ENCODE assay signal across 8 cellular contexts in genomic region chr17:62478424-62478975, GRCh38. TPM values are rescaled to one million over a fixed set of nuclear protein-coding genes. Genes with fewer than 3 reads are reported as not detected.
A peak's percentile ranks its signal among the peaks of the same experiment; 100 is the strongest.
DNase-seq lines count a peak whose midpoint lies in the region; ATAC-seq and TF ChIP-seq lines count a peak whose summit lies in the region.
"Not testable (repeated sequence)": the region's sequence is repeated elsewhere in the genome, so short reads cannot be mapped to it uniquely, and the experiment has no call there.

Gene TLK2, plus strand, starts transcription at chr17:62478825. Its CDS starts 2,301 bp downstream, at chr17:62481126.

- H3K4me2 ChIP-seq in DND-41 (ENCODE audit: insufficient read depth, low read length) (peak within 1 kb of the TSS; percentile 72), GM23248 (ENCODE audit: unreplicated experiment) (peak within 1 kb of the TSS; percentile 95)

- peak; percentile 84 for DNase-seq in DND-41
- peak; percentile 80 for DNase-seq in GM23248
- DNase-seq in Kasumi-1 (lab: John Stamatoyannopoulos, UW): peak; percentile 81 to 86
- DNase-seq in SIG-M5 treated with dmso at 0.1 percent for 504 hours (lab: John Stamatoyannopoulos, UW; ENCODE audit: unreplicated experiment): peak; percentile 78
- peak; percentile 69 for DNase-seq in activated T-helper 9 cell treated with anti-CD3 and anti-CD28 coated beads, Interleukin-2, amount 50 U/mL, for 16 hours (ENCODE audit: low read depth)
- peak; percentile 66 for DNase-seq in fibroblast of mammary gland (ENCODE audit: low read depth)
- peak; percentile 47 to 84 (median 74) for DNase-seq in naive thymus-derived CD4-positive, alpha-beta T cell
- DNase-seq in stimulated activated effector memory CD8-positive, alpha-beta T cell treated with anti-CD3 and anti-CD28 coated beads, Interleukin-12 subunit alpha, Interleukin-12 subunit beta, amount 100 ng/mL, for 72 hours (ENCODE audit: low spot score in 2 of 2): peak; percentile 68 to 82

- H3K27ac Mint-ChIP-seq in naive thymus-derived CD4-positive, alpha-beta T cell: peak within 1 kb of the TSS; percentile 90 to 98 (median 94)
- peak within 1 kb of the TSS; percentile 94 for H3K27ac Mint-ChIP-seq in stimulated activated effector memory CD8-positive, alpha-beta T cell treated with anti-CD3 and anti-CD28 coated beads, Interleukin-12 subunit alpha, Interleukin-12 subunit beta, amount 100 ng/mL, for 72 hours

- H2AFZ ChIP-seq in DND-41 (ENCODE audit: low read depth, low read length) (peak within 1 kb of the TSS; percentile 64), GM23248 (peak within 1 kb of the TSS; percentile 76)

- TF ChIP-seq CTCF in DND-41 (IDR thresholded peaks at IDR 0.05; ENCODE audit: borderline replicate concordance, extremely low read depth, low read length, poor library complexity, severe bottlenecking); fibroblast of mammary gland (conservative IDR thresholded peaks at IDR 0.05; ENCODE audit: control insufficient read depth, insufficient read depth, low read depth, low read length): not testable (repeated sequence)

- peaks cover 28% of the 10 kb centered on the region for H3K4me1 ChIP-seq in DND-41 (ENCODE audit: insufficient read depth, low read length)
- H3K4me1 ChIP-seq in GM23248 (ENCODE audit: insufficient read depth); naive thymus-derived CD4-positive, alpha-beta T cell (ENCODE audit: control insufficient read depth in 2 of 2, insufficient read depth in 2 of 2, low read length in 2 of 2): not testable (repeated sequence)

- intact Hi-C loops in naive thymus-derived CD4-positive, alpha-beta T cell (cut with micrococcal nuclease): loop anchor here (1.0 to 5.0 kb wide), 5 partner anchors 55 to 1801 kb away; partner anchors contain the start of genes METTL2A (in 2 of the 2), BCAS3 (in 1 of the 2) and MED13 (in 1 of the 2)

- in situ Hi-C loops in GM23248 (cut with MboI): not testable (repeated sequence)

- 1 to 5% methylated on average over 25 to 29 of the region's 69 CpGs for WGBS in GM23248 (ENCODE audit: low coverage in 1 of 2, low lambda C conversion rate in 2 of 2, missing lambda C conversion rate in 2 of 2), 2 experiments

- H3K27me3 Mint-ChIP-seq in naive thymus-derived CD4-positive, alpha-beta T cell: not testable (repeated sequence)

- peaks cover 17% of the 10 kb centered on the region for H3K36me3 ChIP-seq in DND-41 (ENCODE audit: insufficient read depth, low read length)
- H3K36me3 ChIP-seq in GM23248 (ENCODE audit: low read depth); naive thymus-derived CD4-positive, alpha-beta T cell (ENCODE audit: control insufficient read depth in 2 of 3, insufficient read depth in 3 of 3, low read length in 3 of 3): not testable (repeated sequence)

- H3K9ac ChIP-seq in DND-41 (ENCODE audit: low read depth, low read length) (peak within 1 kb of the TSS; percentile 81), GM23248 (peak within 1 kb of the TSS; percentile 95)

- CTCF ChIA-PET in naive thymus-derived CD4-positive, alpha-beta T cell (lab: Charles Lee): not testable (repeated sequence)

- peak within 1 kb of the TSS; percentile 87 to 95 (median 92) for H3K4me3 Mint-ChIP-seq in naive thymus-derived CD4-positive, alpha-beta T cell
- peak within 1 kb of the TSS; percentile 78 for H3K4me3 Mint-ChIP-seq in stimulated activated effector memory CD8-positive, alpha-beta T cell treated with anti-CD3 and anti-CD28 coated beads, Interleukin-12 subunit alpha, Interleukin-12 subunit beta, amount 100 ng/mL, for 72 hours

- not testable (repeated sequence) for H3K9me3 ChIP-seq in DND-41 (ENCODE audit: insufficient read depth, low read length, severe bottlenecking); GM23248 (ENCODE audit: low read depth); naive thymus-derived CD4-positive, alpha-beta T cell (ENCODE audit: control insufficient read depth in 2 of 3, low read length in 3 of 3)

- H3K4me1 Mint-ChIP-seq in naive thymus-derived CD4-positive, alpha-beta T cell: peaks cover 22 to 48% (median 40%) of the 10 kb centered on the region in 7 donors
- peaks cover 25% of the 10 kb centered on the region for H3K4me1 Mint-ChIP-seq in stimulated activated effector memory CD8-positive, alpha-beta T cell treated with anti-CD3 and anti-CD28 coated beads, Interleukin-12 subunit alpha, Interleukin-12 subunit beta, amount 100 ng/mL, for 72 hours

- not testable (repeated sequence) for H4K20me1 ChIP-seq in DND-41 (ENCODE audit: insufficient read depth, low read length); GM23248 (ENCODE audit: insufficient read depth)

- H3K27ac ChIP-seq in DND-41 (ENCODE audit: low read length): peak within 1 kb of the TSS; percentile 78
- H3K27ac ChIP-seq in GM23248: peak within 1 kb of the TSS; percentile 88
- peak within 1 kb of the TSS; percentile 90 for H3K27ac ChIP-seq in naive thymus-derived CD4-positive, alpha-beta T cell (ENCODE audit: low read depth, low read length)

- not testable (repeated sequence) for H3K9me2 ChIP-seq in GM23248 (ENCODE audit: insufficient read depth)

- H3K9me3 Mint-ChIP-seq in naive thymus-derived CD4-positive, alpha-beta T cell; stimulated activated effector memory CD8-positive, alpha-beta T cell treated with anti-CD3 and anti-CD28 coated beads, Interleukin-12 subunit alpha, Interleukin-12 subunit beta, amount 100 ng/mL, for 72 hours: not testable (repeated sequence)

- peaks cover 61% of the 10 kb centered on the region for H3K79me2 ChIP-seq in DND-41 (ENCODE audit: insufficient read depth, low read length)
- peaks cover 52% of the 10 kb centered on the region for H3K79me2 ChIP-seq in GM23248 (ENCODE audit: insufficient read depth)

- H3K36me3 Mint-ChIP-seq in naive thymus-derived CD4-positive, alpha-beta T cell: peaks cover 0 to 11% (median 0%) of the 10 kb centered on the region in 5 donors
- H3K36me3 Mint-ChIP-seq in stimulated activated effector memory CD8-positive, alpha-beta T cell treated with anti-CD3 and anti-CD28 coated beads, Interleukin-12 subunit alpha, Interleukin-12 subunit beta, amount 100 ng/mL, for 72 hours: peaks cover 34% of the 10 kb centered on the region

- H3K4me3 ChIP-seq in DND-41 (ENCODE audit: low read depth in 1 of 2, low read length in 2 of 2) (peak within 1 kb of the TSS; percentile 58 to 69; a peak in 3 of 4 replicates), GM23248 (peak within 1 kb of the TSS; percentile 90), fibroblast of mammary gland (ENCODE audit: control insufficient read depth, low read depth, low read length) (peak within 1 kb of the TSS; percentile 64)
- H3K4me3 ChIP-seq in naive thymus-derived CD4-positive, alpha-beta T cell (ENCODE audit: low read length): peak within 1 kb of the TSS; percentile 53

- peak; percentile 86 for ATAC-seq in DND-41 (ENCODE audit: insufficient read depth, low read depth)
- peak; percentile 88 for ATAC-seq in naive thymus-derived CD4-positive, alpha-beta T cell
- peak; percentile 86 for ATAC-seq in stimulated activated effector memory CD8-positive, alpha-beta T cell treated with anti-CD3 and anti-CD28 coated beads, Interleukin-12 subunit alpha, Interleukin-12 subunit beta, amount 100 ng/mL, for 72 hours

- H3K27me3 ChIP-seq in DND-41 (ENCODE audit: insufficient read depth, low read length, poor library complexity); GM23248 (replicated peaks; ENCODE audit: insufficient read depth); naive thymus-derived CD4-positive, alpha-beta T cell (ENCODE audit: control insufficient read depth in 2 of 2, insufficient read depth in 2 of 2, low read length in 2 of 2): not testable (repeated sequence)

- peaks cover 15% of the 10 kb centered on the region; the same call in 1 of the 2 replicates for H3F3A ChIP-seq in GM23248 (ENCODE audit: insufficient read depth)

- POLR2A ChIA-PET in naive thymus-derived CD4-positive, alpha-beta T cell (lab: Charles Lee): not testable (repeated sequence)

RNA-seq across cellular contexts. Expression of gene TLK2, which starts in this region (rescaled TPM):
- total RNA-seq in GM23248 (2014; rRNA removed; shearing (Covaris generic)): 37.9 and 52.7 TPM in 2 replicates
- 11.4 and 12.6 TPM in 2 replicates for polyA plus RNA-seq in GM23248 (2016; fragmentation: Nextera tagmentation; extraction: Ambion mirVana)
- total RNA-seq in naive thymus-derived CD4-positive, alpha-beta T cell: 10 to 100 TPM; 48.1 to 84.8 (median 68.6) TPM
- 10 to 100 TPM in 1 of 2 donors, 1 to 10 TPM in 1; 7.6 to 12.0 TPM for polyA plus RNA-seq in naive thymus-derived CD4-positive, alpha-beta T cell

Comparison
In these comparisons a context has a peak if more than half of its experiments do, and no peak if none do; other contexts are left out.
1. Peak in every context shown above with its lines: DNase-seq, ATAC-seq, H3K4me3 ChIP-seq and H3K27ac ChIP-seq.